In genomic region chr4:20809796-20810195, GRCh38 we compare ENCODE assay signal across 16 cellular contexts.
A peak's percentile ranks its signal among the peaks of the same experiment; 100 is the strongest.
DNase-seq lines count a peak whose midpoint lies in the region; ATAC-seq, FAIRE-seq and TF ChIP-seq lines count a peak whose summit lies in the region.
"Had no signal": no experiment of that assay in that cellular context is flagged by ENCODE, and none has a peak within 500 bp of the region (broad histone marks: within the 10 kb centered on the region; RNA-seq: fewer than 3 reads in every experiment).

No MANE protein-coding gene starts in this region.

- H3K9ac ChIP-seq in keratinocyte (ENCODE audit: control insufficient read depth, extremely low read depth, insufficient read depth, low read length): peak overlapping the region; percentile 45

- ATAC-seq in GM19463 (IDR thresholded peaks at IDR 0.05; ENCODE audit: unreplicated experiment) (no peak), psoas muscle (no peak)
- ATAC-seq: mucosa of descending colon had no signal

- H3K27ac ChIP-seq in keratinocyte (ENCODE audit: control insufficient read depth, insufficient read depth, low read length) (peak overlapping the region; percentile 60), psoas muscle (no peak overlapping the region)
- H3K27ac ChIP-seq: SJCRH30, suprapubic skin had no signal

- H3K9me1 ChIP-seq in keratinocyte (ENCODE audit: control insufficient read depth, extremely low read depth, insufficient read depth, low read length): no peaks in the 10 kb centered on the region

- in situ Hi-C loops in GM13977 (cut with MboI; ENCODE audit: low pct_unique_long_range_greater_than_20kb, low sequenced_read_pairs, unreplicated experiment): no loop called here

- TF ChIP-seq CTCF in keratinocyte (optimal IDR thresholded peaks at IDR 0.05 in 1 of 3, IDR thresholded peaks at IDR 0.05 in 1 of 3, conservative IDR thresholded peaks at IDR 0.05 in 1 of 3; ENCODE audit: extremely low read depth in 1 of 3, insufficient read depth in 2 of 3, low read length in 3 of 3): no peak
- TF ChIP-seq CTCF in GM13977 (IDR thresholded peaks at IDR 0.05; ENCODE audit: extremely low read depth, insufficient read depth, missing control alignments): no peak
- no peak for TF ChIP-seq CTCF in psoas muscle (IDR thresholded peaks at IDR 0.05)

- intact Hi-C loops in psoas muscle (cut with DNase I): no loop called here

- peak overlapping the region; percentile 67 for H3K4me2 ChIP-seq in keratinocyte (ENCODE audit: control insufficient read depth, extremely low read depth, insufficient read depth, low read depth, low read length)

- no peaks in the 10 kb centered on the region for H3K79me2 ChIP-seq in keratinocyte (ENCODE audit: control insufficient read depth, insufficient read depth, low read length)

- DNase-seq in COR-L47 (lab: John Stamatoyannopoulos, UW) (peak; percentile 2), NCI-H128 (lab: John Stamatoyannopoulos, UW; ENCODE audit: unreplicated experiment) (peak; percentile 6), SW480 (ENCODE audit: low spot score) (peak; percentile 33), keratinocyte (ENCODE audit: low read depth, low spot score) (peak; percentile 76), GM13977 (ENCODE audit: low spot score) (no peak), psoas muscle (no peak), RPMI8226 (no peak)
- DNase-seq: activated CD4-positive, alpha-beta memory T cell treated with anti-CD3 and anti-CD28 coated beads, Interleukin-2, amount 10 ng/mL, durations not matched to agents 7 days and 5 days; activated effector memory CD4-positive, alpha-beta T cell treated with Interleukin-2 at 50 U/mL for 16 hours; Caco-2; HFFc6; MM.1S; mucosa of descending colon; SJCRH30 had no signal

- no peaks in the 10 kb centered on the region for H4K20me1 ChIP-seq in keratinocyte (ENCODE audit: control insufficient read depth, extremely low read depth, insufficient read depth, low read length)

- peak overlapping the region; percentile 54 for H2AFZ ChIP-seq in keratinocyte (ENCODE audit: control insufficient read depth, low read length)

- H3K27me3 ChIP-seq in keratinocyte (ENCODE audit: control insufficient read depth, extremely low read depth, insufficient read depth, low read length): no peaks in the 10 kb centered on the region
- no peaks in the 10 kb centered on the region for H3K27me3 ChIP-seq in psoas muscle (ENCODE audit: insufficient read depth in 3 of 3, low read length in 2 of 3)
- H3K27me3 ChIP-seq: SJCRH30, suprapubic skin had no signal

- peak; percentile 99 for FAIRE-seq in keratinocyte (lab: Jason Lieb, UNC)

- H3K4me3 ChIP-seq in keratinocyte (ENCODE audit: control insufficient read depth in 2 of 3, extremely low read depth in 1 of 3, insufficient read depth in 2 of 3, low read depth in 1 of 3, low read length in 3 of 3) (no peak overlapping the region), psoas muscle (no peak overlapping the region)
- H3K4me3 ChIP-seq: mucosa of descending colon, SJCRH30, suprapubic skin had no signal

- H3K4me1 ChIP-seq in keratinocyte (ENCODE audit: control insufficient read depth, extremely low read depth, insufficient read depth, low read length) (peaks cover 12% of the 10 kb centered on the region), psoas muscle (no peaks in the 10 kb centered on the region)
- H3K4me1 ChIP-seq: Caco-2, SJCRH30, suprapubic skin had no signal

- WGBS in psoas muscle, 3 donors: 21 to 33% (median 31%) methylated on average over 3 of the region's 3 CpGs

- dilution Hi-C loops in keratinocyte (cut with MboI; ENCODE audit: extremely low pct_ligation_motif_present, low sequenced_read_pairs): no loop called here

- H3K9me3 ChIP-seq in keratinocyte (ENCODE audit: control insufficient read depth, low read depth, low read length): no peaks in the 10 kb centered on the region
- H3K9me3 ChIP-seq in psoas muscle: no peaks in the 10 kb centered on the region
- H3K9me3 ChIP-seq: Caco-2, mucosa of descending colon, SJCRH30, suprapubic skin had no signal

- no peaks in the 10 kb centered on the region for H3K36me3 ChIP-seq in keratinocyte (ENCODE audit: control insufficient read depth in 2 of 2, extremely low read depth in 1 of 2, insufficient read depth in 2 of 2, low read length in 2 of 2)
- H3K36me3 ChIP-seq in psoas muscle (ENCODE audit: insufficient read depth in 1 of 2, low read depth in 1 of 2): no peaks in the 10 kb centered on the region
- H3K36me3 ChIP-seq: SJCRH30, suprapubic skin had no signal

Comparison
In these comparisons a context has a peak if more than half of its experiments do, and no peak if none do; other contexts are left out.
1. DNase-seq: peak in COR-L47 (single experiment), NCI-H128 (single experiment), SW480 (single experiment) and keratinocyte (single experiment); none in GM13977 (single experiment), psoas muscle (0 of 2) and RPMI8226 (single experiment).